Comparison of ENCODE assay signal across 8 cellular contexts in the genomic region with DNA sequence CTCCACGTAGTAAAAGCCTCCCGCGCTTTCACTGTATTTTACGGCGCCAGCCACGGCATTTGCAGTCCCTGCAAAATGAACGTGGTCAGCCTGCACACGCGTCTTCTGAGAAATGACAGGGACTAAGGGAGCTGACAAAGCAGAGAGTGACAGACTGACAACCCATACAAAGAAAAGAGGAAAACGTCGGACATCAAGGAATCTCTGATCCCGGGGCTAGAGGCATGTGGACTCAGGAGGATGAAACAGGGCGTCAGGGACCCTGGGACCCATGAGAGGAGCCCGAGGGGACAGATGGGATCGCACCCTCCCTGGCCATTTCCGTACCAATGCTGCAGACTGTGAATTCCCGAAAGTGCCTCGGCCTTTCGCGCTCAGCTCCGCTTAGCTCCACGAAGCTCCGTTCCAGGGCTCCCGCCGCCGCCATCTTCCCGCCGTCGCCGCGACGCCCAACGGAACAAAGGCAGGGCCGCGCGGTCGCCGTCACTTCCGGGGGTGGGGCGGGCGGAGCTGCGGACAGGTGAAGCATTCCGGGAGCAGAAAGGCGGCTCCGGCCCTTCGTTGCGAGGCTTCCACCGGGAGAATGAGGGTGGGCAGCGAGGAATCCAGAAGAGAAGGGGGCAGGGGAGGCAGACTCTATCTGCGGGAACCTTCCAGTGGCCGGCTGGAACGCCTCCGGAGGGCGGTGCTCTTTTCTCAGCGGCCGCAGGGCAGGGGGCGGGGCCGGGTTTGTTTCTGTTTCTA. TPM values are rescaled to one million over a fixed set of nuclear protein-coding genes. Genes with fewer than 3 reads are reported as not detected.
DNase-seq lines count a peak whose midpoint lies in the region; ATAC-seq and TF ChIP-seq lines count a peak whose summit lies in the region.

A gene with protein sequence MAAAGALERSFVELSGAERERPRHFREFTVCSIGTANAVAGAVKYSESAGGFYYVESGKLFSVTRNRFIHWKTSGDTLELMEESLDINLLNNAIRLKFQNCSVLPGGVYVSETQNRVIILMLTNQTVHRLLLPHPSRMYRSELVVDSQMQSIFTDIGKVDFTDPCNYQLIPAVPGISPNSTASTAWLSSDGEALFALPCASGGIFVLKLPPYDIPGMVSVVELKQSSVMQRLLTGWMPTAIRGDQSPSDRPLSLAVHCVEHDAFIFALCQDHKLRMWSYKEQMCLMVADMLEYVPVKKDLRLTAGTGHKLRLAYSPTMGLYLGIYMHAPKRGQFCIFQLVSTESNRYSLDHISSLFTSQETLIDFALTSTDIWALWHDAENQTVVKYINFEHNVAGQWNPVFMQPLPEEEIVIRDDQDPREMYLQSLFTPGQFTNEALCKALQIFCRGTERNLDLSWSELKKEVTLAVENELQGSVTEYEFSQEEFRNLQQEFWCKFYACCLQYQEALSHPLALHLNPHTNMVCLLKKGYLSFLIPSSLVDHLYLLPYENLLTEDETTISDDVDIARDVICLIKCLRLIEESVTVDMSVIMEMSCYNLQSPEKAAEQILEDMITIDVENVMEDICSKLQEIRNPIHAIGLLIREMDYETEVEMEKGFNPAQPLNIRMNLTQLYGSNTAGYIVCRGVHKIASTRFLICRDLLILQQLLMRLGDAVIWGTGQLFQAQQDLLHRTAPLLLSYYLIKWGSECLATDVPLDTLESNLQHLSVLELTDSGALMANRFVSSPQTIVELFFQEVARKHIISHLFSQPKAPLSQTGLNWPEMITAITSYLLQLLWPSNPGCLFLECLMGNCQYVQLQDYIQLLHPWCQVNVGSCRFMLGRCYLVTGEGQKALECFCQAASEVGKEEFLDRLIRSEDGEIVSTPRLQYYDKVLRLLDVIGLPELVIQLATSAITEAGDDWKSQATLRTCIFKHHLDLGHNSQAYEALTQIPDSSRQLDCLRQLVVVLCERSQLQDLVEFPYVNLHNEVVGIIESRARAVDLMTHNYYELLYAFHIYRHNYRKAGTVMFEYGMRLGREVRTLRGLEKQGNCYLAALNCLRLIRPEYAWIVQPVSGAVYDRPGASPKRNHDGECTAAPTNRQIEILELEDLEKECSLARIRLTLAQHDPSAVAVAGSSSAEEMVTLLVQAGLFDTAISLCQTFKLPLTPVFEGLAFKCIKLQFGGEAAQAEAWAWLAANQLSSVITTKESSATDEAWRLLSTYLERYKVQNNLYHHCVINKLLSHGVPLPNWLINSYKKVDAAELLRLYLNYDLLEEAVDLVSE (N-terminal part only) (minus strand): TSS at position 459 of the 744 bp plus-strand sequence. CDS start 32 bp downstream, at position 427.

- peak within 1 kb of the TSS; percentile 99 for H3K4me3 ChIP-seq in fibroblast of mammary gland (ENCODE audit: control insufficient read depth, low read depth, low read length)
- peak within 1 kb of the TSS; percentile 88 for H3K4me3 ChIP-seq in naive thymus-derived CD4-positive, alpha-beta T cell (ENCODE audit: low read length)

- no peak for TF ChIP-seq RAD21 in Ishikawa (IDR thresholded peaks at IDR 0.05; ENCODE audit: low read depth)

- H3K9me3 ChIP-seq in naive thymus-derived CD4-positive, alpha-beta T cell (ENCODE audit: control insufficient read depth in 2 of 3, low read length in 3 of 3) = no peaks in the 10 kb centered on the region

- peak; percentile 61 for ATAC-seq in GM21576 (IDR thresholded peaks at IDR 0.05; ENCODE audit: unreplicated experiment)
- ATAC-seq in activated T-helper 17 cell treated with anti-CD3 and anti-CD28 coated beads, Interleukin-2, amount 50 U/mL, for 72 hours (replicated peaks) = peak; percentile 94
- ATAC-seq in naive thymus-derived CD4-positive, alpha-beta T cell = peak; percentile 92
- ATAC-seq in stimulated activated memory B cell treated with anti-CD40 and anti-IgM and Interleukin-4, amounts not matched to agents 10 μg/mL and 1 μg/mL and 100 μg/mL, for 72 hours = peak; percentile 94

- no peaks in the 10 kb centered on the region for H3K27me3 ChIP-seq in naive thymus-derived CD4-positive, alpha-beta T cell (ENCODE audit: control insufficient read depth in 2 of 2, insufficient read depth in 2 of 2, low read length in 2 of 2)

- H3K36me3 ChIP-seq in naive thymus-derived CD4-positive, alpha-beta T cell (ENCODE audit: control insufficient read depth in 2 of 3, insufficient read depth in 3 of 3, low read length in 3 of 3) = peaks cover 0 to 31% (median 3%) of the 10 kb centered on the region in 3 experiments

- intact Hi-C loops in naive thymus-derived CD4-positive, alpha-beta T cell (cut with micrococcal nuclease) = loop anchor here (1.0 to 5.0 kb wide), 12 partner anchors 81 to 1147 kb away; a partner anchor contains a TSS

- no peaks in the 10 kb centered on the region for H3K9me3 Mint-ChIP-seq in activated T-helper 17 cell treated with anti-CD3 and anti-CD28 coated beads, Interleukin-2, amount 50 U/mL, for 72 hours
- no peaks in the 10 kb centered on the region for H3K9me3 Mint-ChIP-seq in naive thymus-derived CD4-positive, alpha-beta T cell
- no peaks in the 10 kb centered on the region for H3K9me3 Mint-ChIP-seq in stimulated activated memory B cell treated with anti-CD40 and anti-IgM and Interleukin-4, amounts not matched to agents 10 μg/mL and 1 μg/mL and 100 μg/mL, for 72 hours

- CTCF ChIA-PET in naive thymus-derived CD4-positive, alpha-beta T cell (lab: Charles Lee) = interaction anchor here (0.6 kb wide), 2 partner anchors 64 to 475 kb away, joined by 3 to 6 read pairs; no protein-coding TSS in a partner anchor

- peaks cover 12 to 66% of the 10 kb centered on the region in 2 donors for H3K4me1 ChIP-seq in naive thymus-derived CD4-positive, alpha-beta T cell (ENCODE audit: control insufficient read depth in 2 of 2, insufficient read depth in 2 of 2, low read length in 2 of 2)

- DNase-seq in DMS53 treated with DMSO at 0.1 percent for 48 hours (lab: John Stamatoyannopoulos, UW; ENCODE audit: unreplicated experiment) = peak; percentile 40
- peak; percentile 70 for DNase-seq in RPMI8226
- no peak for DNase-seq in fibroblast of mammary gland (ENCODE audit: low read depth)
- peak; percentile 78 to 92 (median 85) for DNase-seq in naive thymus-derived CD4-positive, alpha-beta T cell

- H3K27ac Mint-ChIP-seq in activated T-helper 17 cell treated with anti-CD3 and anti-CD28 coated beads, Interleukin-2, amount 50 U/mL, for 72 hours = peak within 1 kb of the TSS; percentile 93
- H3K27ac Mint-ChIP-seq in naive thymus-derived CD4-positive, alpha-beta T cell = peak within 1 kb of the TSS; percentile 72 to 100 (median 98)
- peak within 1 kb of the TSS; percentile 97 for H3K27ac Mint-ChIP-seq in stimulated activated memory B cell treated with anti-CD40 and anti-IgM and Interleukin-4, amounts not matched to agents 10 μg/mL and 1 μg/mL and 100 μg/mL, for 72 hours

- POLR2A ChIA-PET in naive thymus-derived CD4-positive, alpha-beta T cell (lab: Charles Lee) = interaction anchor here (0.6 to 1.3 kb wide), 15 partner anchors 9 to 1685 kb away, joined by 3 to 8 read pairs (median 4); a partner anchor contains a TSS

- no peak for TF ChIP-seq CTCF in fibroblast of mammary gland (conservative IDR thresholded peaks at IDR 0.05; ENCODE audit: control insufficient read depth, insufficient read depth, low read depth, low read length)

- H3K4me3 Mint-ChIP-seq in activated T-helper 17 cell treated with anti-CD3 and anti-CD28 coated beads, Interleukin-2, amount 50 U/mL, for 72 hours = peak within 1 kb of the TSS; percentile 94
- peak within 1 kb of the TSS; percentile 88 to 100 (median 98) for H3K4me3 Mint-ChIP-seq in naive thymus-derived CD4-positive, alpha-beta T cell
- H3K4me3 Mint-ChIP-seq in stimulated activated memory B cell treated with anti-CD40 and anti-IgM and Interleukin-4, amounts not matched to agents 10 μg/mL and 1 μg/mL and 100 μg/mL, for 72 hours = peak within 1 kb of the TSS; percentile 97

- H3K4me1 Mint-ChIP-seq in activated T-helper 17 cell treated with anti-CD3 and anti-CD28 coated beads, Interleukin-2, amount 50 U/mL, for 72 hours = peaks cover 25% of the 10 kb centered on the region
- H3K4me1 Mint-ChIP-seq in naive thymus-derived CD4-positive, alpha-beta T cell = peaks cover 38 to 71% (median 62%) of the 10 kb centered on the region in 7 donors
- peaks cover 60% of the 10 kb centered on the region for H3K4me1 Mint-ChIP-seq in stimulated activated memory B cell treated with anti-CD40 and anti-IgM and Interleukin-4, amounts not matched to agents 10 μg/mL and 1 μg/mL and 100 μg/mL, for 72 hours

- H3K27ac ChIP-seq in naive thymus-derived CD4-positive, alpha-beta T cell (ENCODE audit: low read depth, low read length) = peak within 1 kb of the TSS; percentile 97

- no peaks in the 10 kb centered on the region for H3K27me3 Mint-ChIP-seq in activated T-helper 17 cell treated with anti-CD3 and anti-CD28 coated beads, Interleukin-2, amount 50 U/mL, for 72 hours
- H3K27me3 Mint-ChIP-seq in naive thymus-derived CD4-positive, alpha-beta T cell = peaks cover 0 to 2% (median 0%) of the 10 kb centered on the region in 5 donors
- H3K27me3 Mint-ChIP-seq in stimulated activated memory B cell treated with anti-CD40 and anti-IgM and Interleukin-4, amounts not matched to agents 10 μg/mL and 1 μg/mL and 100 μg/mL, for 72 hours = no peaks in the 10 kb centered on the region

- TF ChIP-seq EP300 in Ishikawa (IDR thresholded peaks at IDR 0.05; ENCODE audit: borderline replicate concordance) = no peak

- no peaks in the 10 kb centered on the region for H3K36me3 Mint-ChIP-seq in activated T-helper 17 cell treated with anti-CD3 and anti-CD28 coated beads, Interleukin-2, amount 50 U/mL, for 72 hours (ENCODE audit: low read depth)
- H3K36me3 Mint-ChIP-seq in naive thymus-derived CD4-positive, alpha-beta T cell = peaks cover 5 to 14% (median 10%) of the 10 kb centered on the region in 5 donors
- peaks cover 11% of the 10 kb centered on the region for H3K36me3 Mint-ChIP-seq in stimulated activated memory B cell treated with anti-CD40 and anti-IgM and Interleukin-4, amounts not matched to agents 10 μg/mL and 1 μg/mL and 100 μg/mL, for 72 hours

TF ChIP-seq in Ishikawa, 13 proteins besides CTCF, POLR2A, EP300 and RAD21 (continues in another document):
- peak; percentile 35 for TF ChIP-seq TEAD4 (IDR thresholded peaks at IDR 0.05)
- TF ChIP-seq, protein P1, sequence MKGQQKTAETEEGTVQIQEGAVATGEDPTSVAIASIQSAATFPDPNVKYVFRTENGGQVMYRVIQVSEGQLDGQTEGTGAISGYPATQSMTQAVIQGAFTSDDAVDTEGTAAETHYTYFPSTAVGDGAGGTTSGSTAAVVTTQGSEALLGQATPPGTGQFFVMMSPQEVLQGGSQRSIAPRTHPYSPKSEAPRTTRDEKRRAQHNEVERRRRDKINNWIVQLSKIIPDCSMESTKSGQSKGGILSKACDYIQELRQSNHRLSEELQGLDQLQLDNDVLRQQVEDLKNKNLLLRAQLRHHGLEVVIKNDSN (IDR thresholded peaks at IDR 0.05) = no peak
- peak; percentile 96 for TF ChIP-seq YY1 (IDR thresholded peaks at IDR 0.05; ENCODE audit: low read depth)
- no peak for TF ChIP-seq FOXM1 (IDR thresholded peaks at IDR 0.05; ENCODE audit: borderline replicate concordance, low read depth)
- TF ChIP-seq NFIC (IDR thresholded peaks at IDR 0.05) = no peak
- peak; percentile 82 for TF ChIP-seq CREB1 (IDR thresholded peaks at IDR 0.05; ENCODE audit: low read depth)

RNA-seq across cellular contexts. Expression of the gene that starts here (rescaled TPM):
- total RNA-seq in activated T-helper 17 cell treated with anti-CD3 and anti-CD28 coated beads, Interleukin-2, amount 50 U/mL, for 72 hours = 10 to 100 TPM; 61.9 to 77.7 TPM
- total RNA-seq in naive thymus-derived CD4-positive, alpha-beta T cell = 10 to 100 TPM; 53.9 to 68.0 (median 65.5) TPM
- polyA plus RNA-seq in naive thymus-derived CD4-positive, alpha-beta T cell = 10 to 100 TPM; 35.1 to 53.9 TPM
